10 cellular contexts compared by ENCODE assay signal in the genomic region with DNA sequence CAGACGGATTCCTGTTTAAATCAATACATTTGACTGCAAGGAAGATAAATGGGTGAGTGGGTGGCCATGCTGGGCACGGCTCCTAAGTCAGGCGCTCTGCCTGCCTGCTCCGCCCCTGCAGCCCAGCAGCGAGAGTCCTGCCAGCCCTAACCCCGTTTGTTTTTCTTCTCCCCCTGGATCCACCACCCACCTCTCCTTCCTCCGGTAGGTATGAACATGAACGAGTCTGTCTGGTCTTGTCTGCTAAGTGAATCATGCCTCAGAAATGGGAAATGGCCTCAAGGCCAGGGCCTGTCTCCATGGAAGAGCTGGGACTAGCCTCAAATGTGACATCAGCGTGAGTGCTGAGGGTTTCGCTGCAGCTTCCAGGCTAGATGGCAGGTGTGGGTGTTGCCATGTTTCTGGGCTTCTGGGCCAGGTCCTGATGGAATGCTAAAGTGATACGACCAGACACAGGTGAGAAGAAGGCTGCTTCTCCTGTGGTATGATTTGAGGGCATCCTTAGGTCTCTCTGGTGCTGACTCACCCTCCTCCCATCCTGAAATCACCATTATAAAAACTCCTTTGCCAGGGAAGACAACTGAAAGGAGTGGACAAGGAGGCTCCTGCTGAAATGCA. TPM values are rescaled to one million over a fixed set of nuclear protein-coding genes. Genes with fewer than 3 reads are reported as not detected.
A peak's percentile ranks its signal among the peaks of the same experiment; 100 is the strongest.
DNase-seq lines count a peak whose midpoint lies in the region; ATAC-seq lines count a peak whose summit lies in the region.
"Had no signal": no experiment of that assay in that cellular context is flagged by ENCODE, and none has a peak within 500 bp of the region (broad histone marks: within the 10 kb centered on the region; RNA-seq: fewer than 3 reads in every experiment).

No MANE protein-coding gene starts in this region.

- peak overlapping the region; percentile 52 for H2BK120ac ChIP-seq in trophoblast cell (ENCODE audit: insufficient read depth, low read length, poor library complexity)

- H3K4me2 ChIP-seq in trophoblast cell (ENCODE audit: low read length): peak overlapping the region; percentile 55

- in situ Hi-C loops in SK-MEL-5 (cut with HindIII; ENCODE audit: low pct_unique_long_range_greater_than_20kb, low sequenced_read_pairs): no loop called here

- no peak overlapping the region for H3K4ac ChIP-seq in trophoblast cell (ENCODE audit: low read depth, low read length)

- no peak overlapping the region for H4K8ac ChIP-seq in trophoblast cell (ENCODE audit: low read depth, low read length)

- peak overlapping the region; percentile 44 for H2BK5ac ChIP-seq in trophoblast cell (ENCODE audit: low read depth, low read length, poor library complexity)

- no peak overlapping the region for H2AFZ ChIP-seq in trophoblast cell (ENCODE audit: insufficient read depth, low read length, poor library complexity)

- H3K27ac ChIP-seq in trophoblast cell (ENCODE audit: low read depth, low read length): peak overlapping the region; percentile 70

- H2BK12ac ChIP-seq in trophoblast cell (ENCODE audit: low read length): peak overlapping the region; percentile 39

- H3K23ac ChIP-seq in trophoblast cell (ENCODE audit: low read length): no peak overlapping the region

- H4K12ac ChIP-seq in trophoblast cell (ENCODE audit: low read depth, low read length): no peak overlapping the region

- peaks cover 9% of the 10 kb centered on the region for H3K79me1 ChIP-seq in trophoblast cell (ENCODE audit: low read length)

- H3K9ac ChIP-seq in trophoblast cell (ENCODE audit: low read length): no peak overlapping the region

- no peak overlapping the region for H3K18ac ChIP-seq in trophoblast cell (ENCODE audit: low read length)

- no peaks in the 10 kb centered on the region for H3K9me3 ChIP-seq in trophoblast cell (ENCODE audit: insufficient read depth, low read depth, low read length)

- H3K4me1 ChIP-seq in trophoblast cell (ENCODE audit: control insufficient read depth in 1 of 2, insufficient read depth in 2 of 2, low read length in 2 of 2): peaks cover 9 to 16% of the 10 kb centered on the region in 2 experiments

- no peak overlapping the region for H3K4me3 ChIP-seq in trophoblast cell (ENCODE audit: low read depth, low read length)

- H3K79me2 ChIP-seq in trophoblast cell (ENCODE audit: control insufficient read depth, insufficient read depth, low read length, poor library complexity): no peaks in the 10 kb centered on the region

- H3K36me3 ChIP-seq in trophoblast cell (ENCODE audit: control insufficient read depth in 1 of 2, insufficient read depth in 2 of 2, low read length in 2 of 2): no peaks in the 10 kb centered on the region

- no peaks in the 10 kb centered on the region for H3K27me3 ChIP-seq in trophoblast cell (ENCODE audit: insufficient read depth, low read length)

- no peak for ATAC-seq in GM21447 (IDR thresholded peaks at IDR 0.05; ENCODE audit: unreplicated experiment)

- no peak overlapping the region for H2AK5ac ChIP-seq in trophoblast cell (ENCODE audit: low read length)

- peak overlapping the region; percentile 11 for H3K14ac ChIP-seq in trophoblast cell (ENCODE audit: low read length)

- H4K91ac ChIP-seq in trophoblast cell (ENCODE audit: low read depth, low read length): peak overlapping the region; percentile 40

- no CpG with 5 or more reads among the region's 11 CpGs for WGBS in trophoblast cell (ENCODE audit: extremely low coverage, insufficient coverage, insufficient read length)

- DNase-seq in ELR (ENCODE audit: low read depth): peak; percentile 89
- peak; percentile 53 for DNase-seq in SK-MEL-5 (ENCODE audit: low read depth, low spot score)
- DNase-seq in glomerular visceral epithelial cell (ENCODE audit: extremely low spot score): peak; percentile 85
- peak; percentile 99 for DNase-seq in trophoblast cell
- no peak for DNase-seq in NCI-H524 (lab: John Stamatoyannopoulos, UW)
- DNase-seq in NCI-H187 (lab: John Stamatoyannopoulos, UW): no peak
- no peak for DNase-seq in stimulated activated CD4-positive, alpha-beta T cell treated with anti-CD3 and anti-CD28 coated beads, Interleukin-12 subunit alpha, Interleukin-12 subunit beta, amount 100 ng/mL, for 4 hours
- DNase-seq: cerebellar nuclear complex, NCI-H1436 treated with DMSO at 0.1 percent for 48 hours had no signal

RNA-seq across cellular contexts. Expression of gene FEM1B, which starts 5.6 kb away (rescaled TPM):
- 53.4 and 56.6 TPM in 2 replicates for total RNA-seq in SK-MEL-5 (2014; rRNA removed; shearing (Covaris generic))
- 22.7 and 32.5 TPM in 2 replicates for polyA plus RNA-seq in SK-MEL-5 (2015; cell fraction: cytosol; rRNA removed)
- polyA plus RNA-seq in SK-MEL-5 (2015; cell fraction: nucleus; rRNA removed): 41.4 and 49.6 TPM in 2 replicates
- polyA plus RNA-seq in trophoblast cell (2013): 26.2 and 26.9 TPM in 2 replicates

RNA-seq across cellular contexts. Expression of gene CLN6, which starts 42.4 kb away (rescaled TPM):
- total RNA-seq in SK-MEL-5 (2014; rRNA removed; shearing (Covaris generic)): 52.4 and 57.6 TPM in 2 replicates
- polyA plus RNA-seq in SK-MEL-5 (2015; cell fraction: cytosol; rRNA removed): 108 and 139 TPM in 2 replicates
- polyA plus RNA-seq in SK-MEL-5 (2015; cell fraction: nucleus; rRNA removed): 73.4 and 78.8 TPM in 2 replicates
- polyA plus RNA-seq in trophoblast cell (2013): 18.5 and 21.2 TPM in 2 replicates

Comparison
In these comparisons a context has a peak if more than half of its experiments do, and no peak if none do; other contexts are left out.
1. DNase-seq: peak in ELR (single experiment), SK-MEL-5 (single experiment), glomerular visceral epithelial cell (single experiment) and trophoblast cell (2 of 2); none in NCI-H524 (0 of 2), NCI-H187 (0 of 2) and stimulated activated CD4-positive, alpha-beta T cell treated with anti-CD3 and anti-CD28 coated beads, Interleukin-12 subunit alpha, Interleukin-12 subunit beta, amount 100 ng/mL, for 4 hours (single experiment).